Comparison of ENCODE assay signal across 15 cellular contexts in genomic region chr10:119535837-119536507, GRCh38. TPM values are rescaled to one million over a fixed set of nuclear protein-coding genes. Genes with fewer than 3 reads are reported as not detected.
A peak's percentile ranks its signal among the peaks of the same experiment; 100 is the strongest.
DNase-seq lines count a peak whose midpoint lies in the region; ATAC-seq lines count a peak whose summit lies in the region.
"Had no signal": no experiment of that assay in that cellular context is flagged by ENCODE, and none has a peak within 500 bp of the region (broad histone marks: within the 10 kb centered on the region; RNA-seq: fewer than 3 reads in every experiment).

No MANE protein-coding gene starts in this region.

- H3K4me1 ChIP-seq in naive thymus-derived CD4-positive, alpha-beta T cell (ENCODE audit: control insufficient read depth in 2 of 2, insufficient read depth in 2 of 2, low read length in 2 of 2) = peaks cover 21 to 68% of the 10 kb centered on the region in 2 donors
- H3K4me1 ChIP-seq in subcutaneous abdominal adipose tissue (ENCODE audit: control insufficient read depth in 5 of 5, insufficient read depth in 5 of 5, low read length in 5 of 5) = peaks cover 0 to 40% (median 7%) of the 10 kb centered on the region in 5 donors
- H3K4me1 ChIP-seq: body of pancreas had no signal

- no peaks in the 10 kb centered on the region for H3K36me3 ChIP-seq in naive thymus-derived CD4-positive, alpha-beta T cell (ENCODE audit: control insufficient read depth in 2 of 3, insufficient read depth in 3 of 3, low read length in 3 of 3)
- H3K36me3 ChIP-seq in subcutaneous abdominal adipose tissue (ENCODE audit: control insufficient read depth in 5 of 5, insufficient read depth in 5 of 5, low read length in 5 of 5) = no peaks in the 10 kb centered on the region
- H3K36me3 ChIP-seq: left lung, upper lobe of right lung had no signal

- H3K27me3 ChIP-seq in naive thymus-derived CD4-positive, alpha-beta T cell (ENCODE audit: control insufficient read depth in 2 of 2, insufficient read depth in 2 of 2, low read length in 2 of 2) = no peaks in the 10 kb centered on the region
- H3K27me3 ChIP-seq in subcutaneous abdominal adipose tissue (ENCODE audit: control insufficient read depth in 5 of 5, insufficient read depth in 4 of 5, low read length in 5 of 5) = peaks cover 0 to 7% (median 0%) of the 10 kb centered on the region in 5 donors
- H3K27me3 ChIP-seq: body of pancreas, upper lobe of right lung had no signal

- peak; percentile 24 to 47 for ATAC-seq in activated T-cell treated with anti-CD3 and anti-CD28 coated beads, Interleukin-2, amount 50 U/mL, for 72 hours (replicated peaks in 1 of 2)
- ATAC-seq in naive thymus-derived CD4-positive, alpha-beta T cell = peak; percentile 28
- no peak for ATAC-seq in HG03097 (IDR thresholded peaks at IDR 0.05; ENCODE audit: low FRiP score, unreplicated experiment)
- ATAC-seq: body of pancreas, left lung, natural killer cell, upper lobe of right lung had no signal

- no peaks in the 10 kb centered on the region for H3K27me3 Mint-ChIP-seq in activated T-cell treated with anti-CD3 and anti-CD28 coated beads, Interleukin-2, amount 50 U/mL, for 72 hours (ENCODE audit: low read depth)
- H3K27me3 Mint-ChIP-seq in activated T-helper 1 cell treated with anti-CD3 and anti-CD28 coated beads, Interleukin-12 subunit alpha, Interleukin-12 subunit beta, Interleukin-2, Interleukin-4 antibody, amounts not matched to agents 30 ng/mL and 10 ng/mL and 1 ng/mL, durations not matched to agents 14 hours and 24 hours and 36 hours (ENCODE audit: insufficient read depth) = no peaks in the 10 kb centered on the region
- H3K27me3 Mint-ChIP-seq in naive thymus-derived CD4-positive, alpha-beta T cell = no peaks in the 10 kb centered on the region

- peak overlapping the region; percentile 16 for H3K4me3 ChIP-seq in naive thymus-derived CD4-positive, alpha-beta T cell (ENCODE audit: low read length)
- peak overlapping the region in 3 of 5 donors; percentile 7 to 44 (median 23) for H3K4me3 ChIP-seq in subcutaneous abdominal adipose tissue (ENCODE audit: low read depth in 1 of 5, low read length in 5 of 5)
- H3K4me3 ChIP-seq: body of pancreas, left lung, upper lobe of right lung had no signal

- POLR2A ChIA-PET in naive thymus-derived CD4-positive, alpha-beta T cell (lab: Charles Lee) = interaction anchor here (0.5 to 12.7 kb wide), 5 partner anchors 9 to 46 kb away, joined by 3 to 169 read pairs (median 110); no protein-coding TSS in a partner anchor

- peaks cover 0 to 10% of the 10 kb centered on the region in 2 donors for H3K36me3 Mint-ChIP-seq in activated T-cell treated with anti-CD3 and anti-CD28 coated beads, Interleukin-2, amount 50 U/mL, for 72 hours (ENCODE audit: insufficient read depth in 2 of 2)
- peaks cover 36% of the 10 kb centered on the region for H3K36me3 Mint-ChIP-seq in activated T-helper 1 cell treated with anti-CD3 and anti-CD28 coated beads, Interleukin-12 subunit alpha, Interleukin-12 subunit beta, Interleukin-2, Interleukin-4 antibody, amounts not matched to agents 30 ng/mL and 10 ng/mL and 1 ng/mL, durations not matched to agents 14 hours and 24 hours and 36 hours (ENCODE audit: low read depth)
- peaks cover 0 to 37% (median 9%) of the 10 kb centered on the region in 5 donors for H3K36me3 Mint-ChIP-seq in naive thymus-derived CD4-positive, alpha-beta T cell
- H3K36me3 Mint-ChIP-seq: natural killer cell had no signal

- peak overlapping the region; percentile 85 for H3K27ac Mint-ChIP-seq in activated T-cell treated with anti-CD3 and anti-CD28 coated beads, Interleukin-2, amount 50 U/mL, for 72 hours
- peak overlapping the region; percentile 75 for H3K27ac Mint-ChIP-seq in activated T-helper 1 cell treated with anti-CD3 and anti-CD28 coated beads, Interleukin-12 subunit alpha, Interleukin-12 subunit beta, Interleukin-2, Interleukin-4 antibody, amounts not matched to agents 30 ng/mL and 10 ng/mL and 1 ng/mL, durations not matched to agents 14 hours and 24 hours and 36 hours
- H3K27ac Mint-ChIP-seq in naive thymus-derived CD4-positive, alpha-beta T cell = peak overlapping the region; percentile 66 to 98 (median 91)
- H3K27ac Mint-ChIP-seq: natural killer cell had no signal

- DNase-seq in activated T-cell treated with anti-CD3 and anti-CD28 coated beads, Interleukin-2, amount 50 U/mL, for 72 hours = no peak
- no peak for DNase-seq in activated T-cell treated with anti-CD3 and anti-CD28 coated beads, Interleukin-2, amount 50 U/mL, for 48 hours
- DNase-seq in activated T-helper 1 cell treated with anti-CD3 and anti-CD28 coated beads, Interleukin-12 subunit alpha, Interleukin-12 subunit beta, Interleukin-2, Interleukin-4 antibody, amounts not matched to agents 30 ng/mL and 10 ng/mL and 1 ng/mL, durations not matched to agents 14 hours and 24 hours and 36 hours (ENCODE audit: low spot score) = no peak
- DNase-seq in naive thymus-derived CD4-positive, alpha-beta T cell = peak in 2 of 9 donors; percentile 31 to 37
- no peak for DNase-seq in dermis blood vessel endothelial cell
- no peak for DNase-seq in stimulated activated CD8-positive, alpha-beta memory T cell treated with anti-CD3 and anti-CD28 coated beads, Interleukin-4, amount 100 ng/mL, for 48 hours
- DNase-seq: body of pancreas, Kasumi-1, left lung, natural killer cell, NCI-H1436 treated with DMSO at 0.1 percent for 48 hours, NCI-H446 treated with DMSO at 0.1 percent for 48 hours, upper lobe of right lung had no signal

- peaks cover 94% of the 10 kb centered on the region for H3K4me1 Mint-ChIP-seq in activated T-cell treated with anti-CD3 and anti-CD28 coated beads, Interleukin-2, amount 50 U/mL, for 72 hours (ENCODE audit: low read depth)
- peaks cover 76% of the 10 kb centered on the region for H3K4me1 Mint-ChIP-seq in activated T-helper 1 cell treated with anti-CD3 and anti-CD28 coated beads, Interleukin-12 subunit alpha, Interleukin-12 subunit beta, Interleukin-2, Interleukin-4 antibody, amounts not matched to agents 30 ng/mL and 10 ng/mL and 1 ng/mL, durations not matched to agents 14 hours and 24 hours and 36 hours (ENCODE audit: low read depth)
- peaks cover 65 to 94% (median 84%) of the 10 kb centered on the region in 7 donors for H3K4me1 Mint-ChIP-seq in naive thymus-derived CD4-positive, alpha-beta T cell

- H3K4me3 Mint-ChIP-seq in activated T-cell treated with anti-CD3 and anti-CD28 coated beads, Interleukin-2, amount 50 U/mL, for 72 hours = peak overlapping the region; percentile 84 to 86
- peak overlapping the region; percentile 19 for H3K4me3 Mint-ChIP-seq in activated T-helper 1 cell treated with anti-CD3 and anti-CD28 coated beads, Interleukin-12 subunit alpha, Interleukin-12 subunit beta, Interleukin-2, Interleukin-4 antibody, amounts not matched to agents 30 ng/mL and 10 ng/mL and 1 ng/mL, durations not matched to agents 14 hours and 24 hours and 36 hours
- peak overlapping the region; percentile 52 to 96 (median 88) for H3K4me3 Mint-ChIP-seq in naive thymus-derived CD4-positive, alpha-beta T cell
- H3K4me3 Mint-ChIP-seq: natural killer cell had no signal

- H3K9me3 ChIP-seq in naive thymus-derived CD4-positive, alpha-beta T cell (ENCODE audit: control insufficient read depth in 2 of 3, low read length in 3 of 3) = no peaks in the 10 kb centered on the region
- no peaks in the 10 kb centered on the region for H3K9me3 ChIP-seq in subcutaneous abdominal adipose tissue (ENCODE audit: control insufficient read depth in 5 of 5, low read length in 5 of 5)
- H3K9me3 ChIP-seq: body of pancreas, left lung, upper lobe of right lung had no signal

- H3K9ac ChIP-seq in subcutaneous abdominal adipose tissue (ENCODE audit: low read length in 5 of 5) = no peak overlapping the region

- CTCF ChIA-PET in naive thymus-derived CD4-positive, alpha-beta T cell (lab: Charles Lee) = interaction anchor here (0.5 to 2.5 kb wide), 4 partner anchors 10 to 44 kb away, joined by 3 to 8 read pairs (median 4); no protein-coding TSS in a partner anchor

- H3K27ac ChIP-seq in naive thymus-derived CD4-positive, alpha-beta T cell (ENCODE audit: low read depth, low read length) = peak overlapping the region; percentile 89
- no peak overlapping the region for H3K27ac ChIP-seq in subcutaneous abdominal adipose tissue (ENCODE audit: low read depth, low read length)
- H3K27ac ChIP-seq: body of pancreas, left lung, upper lobe of right lung had no signal

- no peaks in the 10 kb centered on the region for H3K9me3 Mint-ChIP-seq in activated T-cell treated with anti-CD3 and anti-CD28 coated beads, Interleukin-2, amount 50 U/mL, for 72 hours
- no peaks in the 10 kb centered on the region for H3K9me3 Mint-ChIP-seq in activated T-helper 1 cell treated with anti-CD3 and anti-CD28 coated beads, Interleukin-12 subunit alpha, Interleukin-12 subunit beta, Interleukin-2, Interleukin-4 antibody, amounts not matched to agents 30 ng/mL and 10 ng/mL and 1 ng/mL, durations not matched to agents 14 hours and 24 hours and 36 hours
- no peaks in the 10 kb centered on the region for H3K9me3 Mint-ChIP-seq in naive thymus-derived CD4-positive, alpha-beta T cell
- H3K9me3 Mint-ChIP-seq: natural killer cell had no signal

- intact Hi-C loops in activated T-helper 1 cell treated with anti-CD3 and anti-CD28 coated beads, Interleukin-12 subunit alpha, Interleukin-12 subunit beta, Interleukin-2, Interleukin-4 antibody, amounts not matched to agents 30 ng/mL and 10 ng/mL and 1 ng/mL, durations not matched to agents 14 hours and 24 hours and 36 hours (cut with micrococcal nuclease) = no loop called here
- intact Hi-C loops in naive thymus-derived CD4-positive, alpha-beta T cell (cut with micrococcal nuclease) = no loop called here

RNA-seq across cellular contexts. Expression of gene RGS10, which starts 6.5 kb away (rescaled TPM):
- total RNA-seq in activated T-cell treated with anti-CD3 and anti-CD28 coated beads, Interleukin-2, amount 50 U/mL, for 72 hours = 100 to 1,000 TPM; 161 to 208 TPM
- 142 and 150 TPM in 2 replicates for total RNA-seq in activated T-helper 1 cell treated with anti-CD3 and anti-CD28 coated beads, Interleukin-12 subunit alpha, Interleukin-12 subunit beta, Interleukin-2, Interleukin-4 antibody, amounts not matched to agents 30 ng/mL and 10 ng/mL and 1 ng/mL, durations not matched to agents 14 hours and 24 hours and 36 hours
- 100 to 1,000 TPM in 4 of 5 experiments, 10 to 100 TPM in 1; 89.5 to 206 (median 149) TPM for total RNA-seq in naive thymus-derived CD4-positive, alpha-beta T cell
- 100 to 1,000 TPM; 407 to 462 TPM for polyA plus RNA-seq in naive thymus-derived CD4-positive, alpha-beta T cell
- total RNA-seq in dermis blood vessel endothelial cell = 10.5 and 12.6 TPM in 2 replicates

Comparison
In these comparisons a context has a peak if more than half of its experiments do, and no peak if none do; other contexts are left out.
1. H3K4me3 Mint-ChIP-seq: peak in every context shown above with its lines; median percentile 88 in naive thymus-derived CD4-positive, alpha-beta T cell; 85 in activated T-cell treated with anti-CD3 and anti-CD28 coated beads, Interleukin-2, amount 50 U/mL, for 72 hours; 19 in activated T-helper 1 cell treated with anti-CD3 and anti-CD28 coated beads, Interleukin-12 subunit alpha, Interleukin-12 subunit beta, Interleukin-2, Interleukin-4 antibody, amounts not matched to agents 30 ng/mL and 10 ng/mL and 1 ng/mL, durations not matched to agents 14 hours and 24 hours and 36 hours.